26 cellular contexts compared by ENCODE assay signal in the genomic region with DNA sequence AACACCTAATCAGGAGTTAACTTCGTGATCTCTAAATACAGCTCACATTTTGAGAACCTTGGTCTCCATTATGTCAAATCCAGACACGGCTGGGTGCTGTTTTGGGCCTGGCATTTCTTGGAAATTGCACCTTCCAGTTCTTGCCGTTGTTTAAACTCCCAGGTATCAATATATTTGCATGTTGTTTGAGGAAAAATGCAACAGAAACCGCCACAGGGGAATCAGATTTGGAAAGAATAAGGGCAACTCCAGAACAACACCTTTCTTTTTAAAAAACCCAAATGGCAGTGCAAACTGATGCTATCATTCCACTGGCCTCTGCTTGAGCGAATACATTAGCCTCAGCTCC.
DNase-seq lines count a peak whose midpoint lies in the region; ATAC-seq, FAIRE-seq and TF ChIP-seq lines count a peak whose summit lies in the region.
"Had no signal": no experiment of that assay in that cellular context is flagged by ENCODE, and none has a peak within 500 bp of the region (broad histone marks: within the 10 kb centered on the region; RNA-seq: fewer than 3 reads in every experiment).

No MANE protein-coding gene starts in this region.

- H4K8ac ChIP-seq in H9 (replicated peaks; ENCODE audit: insufficient read length, low read depth, low read length), result no peak overlapping the region
- H4K8ac ChIP-seq in H1 (ENCODE audit: extremely low read depth, insufficient read depth, low read length), result no peak overlapping the region

- DNase-seq in H9 (no peak), H1 (ENCODE audit: low read depth in 1 of 2, low spot score in 2 of 2) (no peak), nephron progenitor cell (no peak), NCI-H2196 treated with DMSO at 0.1 percent for 48 hours (lab: John Stamatoyannopoulos, UW; ENCODE audit: unreplicated experiment) (no peak), activated T-cell treated with anti-CD3 and anti-CD28 coated beads for 4 hours (no peak)
- DNase-seq: activated CD4-positive, alpha-beta T cell treated with anti-CD3 and anti-CD28 coated beads for 4 hours; CD8-positive, alpha-beta T cell; effector memory CD8-positive, alpha-beta T cell; EL; glutamatergic neuron; NCI-H1436; NCI-H2081 treated with DMSO at 0.1 percent for 48 hours; NCI-H226; occipital lobe; SHP77 treated with DMSO at 0.1 percent for 48 hours; stimulated activated CD4-positive, alpha-beta T cell treated with anti-CD3 and anti-CD28 coated beads, Interleukin-4, amount 100 ng/mL, for 4 hours; SW 1271 had no signal

- H3K4ac ChIP-seq in H9 (ENCODE audit: low read depth, low read length) (no peak overlapping the region), H1 (replicated peaks; ENCODE audit: insufficient read length, low read depth, low read length) (no peak overlapping the region)

- H2AK5ac ChIP-seq in H9 (ENCODE audit: insufficient read length, low read length), result no peak overlapping the region
- no peak overlapping the region for H2AK5ac ChIP-seq in H1 (ENCODE audit: low read depth, low read length)

- H3K4me1 Mint-ChIP-seq in H9, result peaks cover 17 to 30% of the 10 kb centered on the region in 2 experiments
- peaks cover 56% of the 10 kb centered on the region for H3K4me1 Mint-ChIP-seq in nephron progenitor cell
- H3K4me1 Mint-ChIP-seq: B cell, memory B cell had no signal

- H2BK20ac ChIP-seq in H9 (ENCODE audit: low read depth, low read length, poor library complexity, severe bottlenecking) (peak overlapping the region; percentile 33), H1 (ENCODE audit: low read length) (no peak overlapping the region)

- whole genome bisulfite sequencing in H9 (ENCODE audit: extremely low coverage, insufficient read length, low lambda C conversion rate), result no CpG with 5 or more reads among the region's 5 CpGs
- 89% methylated on average over 5 of the region's 5 CpGs; no CpG with 5 or more reads in 1 of the 2 experiments for WGBS in H1 (ENCODE audit: extremely low coverage in 1 of 2, insufficient coverage in 1 of 2, insufficient read length in 1 of 2, insufficient replicate concordance in 2 of 2, low coverage in 1 of 2, low lambda C conversion rate in 2 of 2, missing lambda C conversion rate in 1 of 2), 2 experiments

- CTCF ChIA-PET in H1 (lab: Charles Lee; ENCODE audit: partially characterized antibody), result no interaction called here

- H3K23ac ChIP-seq in H9 (ENCODE audit: insufficient read length, low read depth, low read length) (no peak overlapping the region), H1 (ENCODE audit: insufficient read length) (no peak overlapping the region)

- H4K5ac ChIP-seq in H9 (ENCODE audit: insufficient read length, low read depth, low read length) (no peak overlapping the region), H1 (ENCODE audit: insufficient read length, low read depth, low read length) (no peak overlapping the region)

- H3K27ac Mint-ChIP-seq in H9 (no peak overlapping the region), nephron progenitor cell (peak overlapping the region; percentile 93)
- H3K27ac Mint-ChIP-seq: activated naive CD4-positive, alpha-beta T cell treated with anti-CD3 and anti-CD28 coated beads, Interleukin-2, amount 50 U/mL, for 72 hours; B cell; CD8-positive, alpha-beta T cell; effector memory CD8-positive, alpha-beta T cell; memory B cell had no signal

- no peaks in the 10 kb centered on the region for H3K27me3 ChIP-seq in H9 (ENCODE audit: insufficient read depth, low read length)
- no peaks in the 10 kb centered on the region; a peak in 1 of 7 replicates for H3K27me3 ChIP-seq in H1 (replicated peaks in 1 of 4; ENCODE audit: control insufficient read depth in 3 of 4, extremely low read depth in 1 of 4, insufficient read depth in 3 of 4, low read length in 3 of 4)

- TF ChIP-seq CTCF in H9 (conservative IDR thresholded peaks at IDR 0.05) (no peak), H1 (IDR thresholded peaks at IDR 0.05; ENCODE audit: control extremely low read depth in 1 of 3, insufficient read depth in 1 of 3, low read depth in 1 of 3, low read length in 3 of 3) (no peak), nephron progenitor cell (IDR thresholded peaks at IDR 0.05) (no peak)

- H3K79me2 ChIP-seq in H9 (ENCODE audit: insufficient read depth, low read length) (no peaks in the 10 kb centered on the region), H1 (ENCODE audit: control insufficient read depth in 1 of 2, insufficient read depth in 2 of 2, low read length in 2 of 2) (no peaks in the 10 kb centered on the region)

- H3K23me2 ChIP-seq in H9 (ENCODE audit: insufficient read length, low read depth, low read length, poor library complexity, severe bottlenecking), result no peaks in the 10 kb centered on the region
- no peaks in the 10 kb centered on the region for H3K23me2 ChIP-seq in H1 (ENCODE audit: low read depth, low read length)

- H2BK120ac ChIP-seq in H9 (ENCODE audit: low read depth, low read length, poor library complexity, severe bottlenecking) (no peak overlapping the region), H1 (replicated peaks; ENCODE audit: low read depth, low read length) (no peak overlapping the region)

- H3K36me3 Mint-ChIP-seq in H9 (ENCODE audit: insufficient read depth in 1 of 3, low read depth in 3 of 3) (no peaks in the 10 kb centered on the region; a peak in 2 of 7 replicates), nephron progenitor cell (ENCODE audit: low read depth) (no peaks in the 10 kb centered on the region)
- H3K36me3 Mint-ChIP-seq: activated naive CD4-positive, alpha-beta T cell treated with anti-CD3 and anti-CD28 coated beads, Interleukin-2, amount 50 U/mL, for 72 hours; CD8-positive, alpha-beta T cell; memory B cell had no signal

- no peaks in the 10 kb centered on the region for H3K36me3 ChIP-seq in H1 (ENCODE audit: control insufficient read depth in 2 of 4, insufficient read depth in 4 of 4, low read length in 3 of 4)
- H3K36me3 ChIP-seq: HAP-1 had no signal

- no peak overlapping the region for H3K4me3 ChIP-seq in H1 (ENCODE audit: extremely low read depth in 1 of 4, insufficient read depth in 2 of 4, low read depth in 3 of 4, low read length in 4 of 4)
- H3K4me3 ChIP-seq: coronary artery, HAP-1 had no signal

- no peaks in the 10 kb centered on the region for H4K20me1 ChIP-seq in H9 (ENCODE audit: control insufficient read depth, insufficient read depth, insufficient read length)
- H4K20me1 ChIP-seq in H1 (replicated peaks in 1 of 2; ENCODE audit: control insufficient read depth in 1 of 2, insufficient read depth in 2 of 2, low read length in 2 of 2), result no peaks in the 10 kb centered on the region

- H3K9ac ChIP-seq in H9 (ENCODE audit: extremely low read depth, insufficient read length, low read length), result no peak overlapping the region
- H3K9ac ChIP-seq in H1 (replicated peaks in 1 of 4; ENCODE audit: extremely low read depth in 1 of 4, low read depth in 3 of 4, low read length in 3 of 4), result no peak overlapping the region

- no peak overlapping the region for H2BK5ac ChIP-seq in H9 (ENCODE audit: insufficient read length, low read length)
- no peak overlapping the region for H2BK5ac ChIP-seq in H1 (ENCODE audit: low read depth, low read length)

- H3K79me1 ChIP-seq in H9 (ENCODE audit: insufficient read depth, low read depth, low read length, poor library complexity, severe bottlenecking) (no peaks in the 10 kb centered on the region), H1 (ENCODE audit: low read depth, low read length) (no peaks in the 10 kb centered on the region)

- H2BK15ac ChIP-seq in H9 (ENCODE audit: low read depth, low read length) (no peak overlapping the region), H1 (ENCODE audit: low read length) (no peak overlapping the region)

- no peaks in the 10 kb centered on the region for H3K4me1 ChIP-seq in H9 (ENCODE audit: insufficient read depth, low read length)
- peaks cover 0 to 10% (median 3%) of the 10 kb centered on the region in 4 experiments; a peak in 6 of 7 replicates for H3K4me1 ChIP-seq in H1 (replicated peaks in 1 of 4; ENCODE audit: control insufficient read depth in 3 of 4, insufficient read depth in 4 of 4, low read length in 3 of 4)

- H3K18ac ChIP-seq in H9 (ENCODE audit: insufficient read length, low read depth, low read length) (no peak overlapping the region), H1 (ENCODE audit: extremely low read depth, low read length) (no peak overlapping the region)

- H3K56ac ChIP-seq in H9 (ENCODE audit: insufficient read length, low read depth, low read length) (no peak overlapping the region), H1 (replicated peaks; ENCODE audit: insufficient read length, low read depth, low read length) (no peak overlapping the region)

- H3K27ac ChIP-seq in H9 (ENCODE audit: insufficient read length, low read depth, low read length) (no peak overlapping the region), H1 (ENCODE audit: low read depth, low read length) (no peak overlapping the region), temporal lobe (ENCODE audit: low read depth, low read length) (peak overlapping the region; percentile 75)
- H3K27ac ChIP-seq: coronary artery had no signal

- no peak for ATAC-seq in GM21825 (IDR thresholded peaks at IDR 0.05; ENCODE audit: unreplicated experiment)
- ATAC-seq: activated naive CD4-positive, alpha-beta T cell treated with anti-CD3 and anti-CD28 coated beads, Interleukin-2, amount 50 U/mL, for 72 hours; CD8-positive, alpha-beta T cell; effector memory CD8-positive, alpha-beta T cell; left lobe of liver had no signal

- H3T11ph ChIP-seq in H9 (ENCODE audit: low read length), result no peak overlapping the region

- H4K91ac ChIP-seq in H9 (ENCODE audit: insufficient read length, low read depth, low read length), result no peak overlapping the region
- H4K91ac ChIP-seq in H1 (replicated peaks; ENCODE audit: insufficient read length, low read length), result no peak overlapping the region

- no peak overlapping the region for H3K4me2 ChIP-seq in H9 (ENCODE audit: insufficient read depth, insufficient read length, low read length)
- no peak overlapping the region for H3K4me2 ChIP-seq in H1 (ENCODE audit: insufficient read depth in 1 of 2, low read depth in 2 of 2, low read length in 2 of 2)

- H2AFZ ChIP-seq in H9 (ENCODE audit: low read length) (no peak overlapping the region), H1 (ENCODE audit: low read length) (peak overlapping the region; percentile 46; the same call in 1 of the 2 replicates)

- no peaks in the 10 kb centered on the region for H3K9me3 ChIP-seq in H9 (ENCODE audit: control insufficient read depth, low read depth, low read length)
- H3K9me3 ChIP-seq in H1 (ENCODE audit: insufficient read depth in 2 of 2, low read depth in 1 of 2, low read length in 1 of 2), result no peaks in the 10 kb centered on the region
- H3K9me3 ChIP-seq: HAP-1 had no signal

- no peak for FAIRE-seq in H1 (lab: Jason Lieb, UNC)
- FAIRE-seq: GM18507 had no signal

- TF ChIP-seq RAD21 in H1 (IDR thresholded peaks at IDR 0.05 in 1 of 2, conservative IDR thresholded peaks at IDR 0.05 in 1 of 2; ENCODE audit: low read depth in 2 of 2, low read length in 2 of 2), result no peak

- H3K4me3 Mint-ChIP-seq in H9 (no peak overlapping the region), nephron progenitor cell (peak overlapping the region; percentile 28)
- H3K4me3 Mint-ChIP-seq: B cell; CD8-positive, alpha-beta T cell; effector memory CD8-positive, alpha-beta T cell; memory B cell had no signal

- no peaks in the 10 kb centered on the region; the same call in 1 of the 2 replicates for H3K27me3 Mint-ChIP-seq in H9 (ENCODE audit: low read depth)
- peaks cover 3% of the 10 kb centered on the region for H3K27me3 Mint-ChIP-seq in nephron progenitor cell (ENCODE audit: low read depth, poor library complexity)

- TF ChIP-seq POLR2A in H1 (IDR thresholded peaks at IDR 0.05; ENCODE audit: control extremely low read depth in 1 of 2, low read depth in 2 of 2, low read length in 2 of 2), result no peak

- no peak for TF ChIP-seq EP300 in H1 (IDR thresholded peaks at IDR 0.05; ENCODE audit: borderline replicate concordance in 1 of 2, low read depth in 2 of 2, low read length in 2 of 2)

- H3K9me3 Mint-ChIP-seq in H9 (no peaks in the 10 kb centered on the region; a peak in 1 of 5 replicates), nephron progenitor cell (no peaks in the 10 kb centered on the region)
- H3K9me3 Mint-ChIP-seq: activated naive CD4-positive, alpha-beta T cell treated with anti-CD3 and anti-CD28 coated beads, Interleukin-2, amount 50 U/mL, for 72 hours; CD8-positive, alpha-beta T cell had no signal

- POLR2A ChIA-PET in H1 (lab: Charles Lee; ENCODE audit: partially characterized antibody), result no interaction called here

- H3K14ac ChIP-seq in H9 (ENCODE audit: insufficient read depth, low read length), result no peak overlapping the region
- no peak overlapping the region for H3K14ac ChIP-seq in H1 (ENCODE audit: insufficient read length)

- H2BK12ac ChIP-seq in H9 (ENCODE audit: insufficient read length, low read depth, low read length) (no peak overlapping the region), H1 (ENCODE audit: low read depth, low read length) (no peak overlapping the region)
